In the genomic region with DNA sequence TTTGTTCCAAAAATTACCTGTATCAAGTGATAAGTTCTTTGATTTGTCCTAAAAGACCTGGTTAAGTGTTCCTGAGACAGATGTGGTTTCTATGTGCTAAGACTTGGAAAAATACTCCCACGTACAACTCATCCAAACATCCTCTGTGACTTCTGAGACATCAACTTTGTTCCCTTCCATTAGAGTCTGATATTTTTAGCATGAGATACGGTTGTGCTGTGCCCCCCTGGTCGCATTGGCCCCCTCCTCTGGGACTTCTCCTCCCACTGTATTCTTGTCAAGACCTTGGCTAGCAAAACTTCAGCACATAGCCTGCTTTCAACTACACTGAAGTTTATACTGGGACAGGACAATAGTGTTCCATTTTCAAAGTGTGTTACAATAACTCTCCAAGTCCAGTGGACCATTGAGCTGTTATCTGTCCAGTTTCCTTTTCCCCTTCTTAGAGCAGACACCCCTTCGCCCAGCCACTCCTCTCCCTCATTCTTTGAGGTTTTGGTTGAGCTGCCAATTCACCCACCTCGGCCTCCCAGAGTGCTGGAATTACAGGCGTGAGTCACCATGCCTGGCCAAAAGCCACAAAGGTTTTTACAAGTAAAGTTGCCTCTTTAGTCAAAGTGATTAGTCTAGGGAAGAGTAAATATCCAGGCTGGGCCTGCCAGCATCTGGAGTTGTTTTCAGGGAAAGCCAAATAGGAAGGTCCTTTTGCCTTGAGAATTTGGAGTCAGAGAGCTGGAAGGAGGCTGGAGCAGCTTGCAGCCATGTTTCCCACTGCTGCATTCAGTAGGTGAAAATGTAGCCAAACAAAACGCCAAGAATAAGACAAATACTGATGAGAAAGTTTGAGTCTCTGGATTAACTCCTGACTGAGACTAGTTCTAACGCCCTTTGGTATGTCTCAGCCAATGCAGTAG, we compare ENCODE assay signal across 9 cellular contexts. TPM values are rescaled to one million over a fixed set of nuclear protein-coding genes. Genes with fewer than 3 reads are reported as not detected.
DNase-seq lines count a peak whose midpoint lies in the region; ATAC-seq and TF ChIP-seq lines count a peak whose summit lies in the region.
"Had no signal": no experiment of that assay in that cellular context is flagged by ENCODE, and none has a peak within 500 bp of the region (broad histone marks: within the 10 kb centered on the region; RNA-seq: fewer than 3 reads in every experiment).

No MANE protein-coding gene starts in this region.

- peak overlapping the region; percentile 81 for H3K4me3 Mint-ChIP-seq in HFFc6
- no peak overlapping the region for H3K4me3 Mint-ChIP-seq in activated T-helper 1 cell treated with anti-CD3 and anti-CD28 coated beads, Interleukin-12 subunit alpha, Interleukin-12 subunit beta, Interleukin-2, Interleukin-4 antibody, amounts not matched to agents 30 ng/mL and 10 ng/mL and 1 ng/mL, durations not matched to agents 14 hours and 24 hours and 36 hours
- H3K4me3 Mint-ChIP-seq: activated B cell treated with CpG ODN at 0.5 μM for 24 hours had no signal

- no peak for TF ChIP-seq CTCF in HFFc6 (IDR thresholded peaks at IDR 0.05)
- no peak for TF ChIP-seq CTCF in gastroesophageal sphincter (IDR thresholded peaks at IDR 0.05)
- TF ChIP-seq CTCF in retinal pigment epithelial cell (conservative IDR thresholded peaks at IDR 0.05; ENCODE audit: low read depth, low read length) = no peak

- H3K27ac ChIP-seq in SJCRH30 (peak overlapping the region; percentile 44; the same call in 1 of the 2 replicates), gastroesophageal sphincter (peak overlapping the region in 3 of 4 donors; percentile 54 to 79 (median 62))

- intact Hi-C loops in activated T-helper 1 cell treated with anti-CD3 and anti-CD28 coated beads, Interleukin-12 subunit alpha, Interleukin-12 subunit beta, Interleukin-2, Interleukin-4 antibody, amounts not matched to agents 30 ng/mL and 10 ng/mL and 1 ng/mL, durations not matched to agents 14 hours and 24 hours and 36 hours (cut with micrococcal nuclease) = no loop called here

- H3K9me3 ChIP-seq in SJCRH30 (replicated peaks) (no peaks in the 10 kb centered on the region), gastroesophageal sphincter (no peaks in the 10 kb centered on the region)

- TF ChIP-seq POLR2A in gastroesophageal sphincter (IDR thresholded peaks at IDR 0.05) = no peak

- H3K4me3 ChIP-seq in SJCRH30 = peak overlapping the region; percentile 7; the same call in 1 of the 2 replicates
- H3K4me3 ChIP-seq in gastroesophageal sphincter = no peak overlapping the region
- no peak overlapping the region for H3K4me3 ChIP-seq in retinal pigment epithelial cell (ENCODE audit: low read length)

- DNase-seq in HFFc6 = peak; percentile 98
- peak; percentile 86 to 88 for DNase-seq in SJCRH30
- peak; percentile 87 for DNase-seq in retinal pigment epithelial cell (ENCODE audit: low read depth)
- DNase-seq in activated T-helper 1 cell treated with anti-CD3 and anti-CD28 coated beads, Interleukin-12 subunit alpha, Interleukin-12 subunit beta, Interleukin-2, Interleukin-4 antibody, amounts not matched to agents 30 ng/mL and 10 ng/mL and 1 ng/mL, durations not matched to agents 14 hours and 24 hours and 36 hours (ENCODE audit: low spot score) = no peak
- no peak for DNase-seq in SHP77 treated with DMSO at 0.1 percent for 48 hours (lab: John Stamatoyannopoulos, UW)
- DNase-seq: activated B cell treated with CpG ODN at 0.5 μM for 24 hours had no signal

- peaks cover 36% of the 10 kb centered on the region for H3K4me1 Mint-ChIP-seq in HFFc6 (ENCODE audit: low read depth)
- peaks cover 20% of the 10 kb centered on the region for H3K4me1 Mint-ChIP-seq in activated T-helper 1 cell treated with anti-CD3 and anti-CD28 coated beads, Interleukin-12 subunit alpha, Interleukin-12 subunit beta, Interleukin-2, Interleukin-4 antibody, amounts not matched to agents 30 ng/mL and 10 ng/mL and 1 ng/mL, durations not matched to agents 14 hours and 24 hours and 36 hours (ENCODE audit: low read depth)

- H3K27me3 ChIP-seq in SJCRH30 = no peaks in the 10 kb centered on the region
- H3K27me3 ChIP-seq in gastroesophageal sphincter = no peaks in the 10 kb centered on the region

- H3K4me1 ChIP-seq in SJCRH30 (peaks cover 20% of the 10 kb centered on the region; the same call in 1 of the 2 replicates), gastroesophageal sphincter (peaks cover 0 to 52% (median 4%) of the 10 kb centered on the region in 3 donors)

- H3K36me3 Mint-ChIP-seq in HFFc6 (ENCODE audit: low read depth) = no peaks in the 10 kb centered on the region
- no peaks in the 10 kb centered on the region for H3K36me3 Mint-ChIP-seq in activated T-helper 1 cell treated with anti-CD3 and anti-CD28 coated beads, Interleukin-12 subunit alpha, Interleukin-12 subunit beta, Interleukin-2, Interleukin-4 antibody, amounts not matched to agents 30 ng/mL and 10 ng/mL and 1 ng/mL, durations not matched to agents 14 hours and 24 hours and 36 hours (ENCODE audit: low read depth)

- WGBS in gastroesophageal sphincter (ENCODE audit: low coverage in 1 of 2), 2 donors = 11 to 23% methylated on average over 5 to 8 of the region's 8 CpGs

- H3K9me3 Mint-ChIP-seq in HFFc6 = no peaks in the 10 kb centered on the region
- H3K9me3 Mint-ChIP-seq in activated T-helper 1 cell treated with anti-CD3 and anti-CD28 coated beads, Interleukin-12 subunit alpha, Interleukin-12 subunit beta, Interleukin-2, Interleukin-4 antibody, amounts not matched to agents 30 ng/mL and 10 ng/mL and 1 ng/mL, durations not matched to agents 14 hours and 24 hours and 36 hours = no peaks in the 10 kb centered on the region
- H3K9me3 Mint-ChIP-seq: activated B cell treated with CpG ODN at 0.5 μM for 24 hours had no signal

- H3K27ac Mint-ChIP-seq in HFFc6 = peak overlapping the region; percentile 96
- no peak overlapping the region for H3K27ac Mint-ChIP-seq in activated T-helper 1 cell treated with anti-CD3 and anti-CD28 coated beads, Interleukin-12 subunit alpha, Interleukin-12 subunit beta, Interleukin-2, Interleukin-4 antibody, amounts not matched to agents 30 ng/mL and 10 ng/mL and 1 ng/mL, durations not matched to agents 14 hours and 24 hours and 36 hours

- H3K27me3 Mint-ChIP-seq in HFFc6 (ENCODE audit: insufficient read depth) = peaks cover 4% of the 10 kb centered on the region
- peaks cover 6% of the 10 kb centered on the region for H3K27me3 Mint-ChIP-seq in activated T-helper 1 cell treated with anti-CD3 and anti-CD28 coated beads, Interleukin-12 subunit alpha, Interleukin-12 subunit beta, Interleukin-2, Interleukin-4 antibody, amounts not matched to agents 30 ng/mL and 10 ng/mL and 1 ng/mL, durations not matched to agents 14 hours and 24 hours and 36 hours (ENCODE audit: insufficient read depth)
- H3K27me3 Mint-ChIP-seq: activated B cell treated with CpG ODN at 0.5 μM for 24 hours had no signal

- peak; percentile 87 for ATAC-seq in gastroesophageal sphincter
- ATAC-seq in GM21786 (IDR thresholded peaks at IDR 0.05; ENCODE audit: unreplicated experiment) = no peak
- ATAC-seq in HG02642 (IDR thresholded peaks at IDR 0.05; ENCODE audit: poor library complexity, unreplicated experiment) = no peak

- H3K36me3 ChIP-seq in SJCRH30 = no peaks in the 10 kb centered on the region
- H3K36me3 ChIP-seq in gastroesophageal sphincter = peaks cover 0 to 17% of the 10 kb centered on the region in 2 donors

- TF ChIP-seq EP300 in gastroesophageal sphincter (IDR thresholded peaks at IDR 0.05) = no peak

RNA-seq across cellular contexts. Expression of gene PDLIM1, which starts 17.8 kb away (rescaled TPM):
- total RNA-seq in HFFc6 (2021; fragmentation: NEBNext Ultra II Directional; extraction: Animal tissue kit (Norgen Biotek cat#: 25700)) = 100 to 1,000 TPM; 131 to 163 (median 154) TPM
- 5.7 and 6.3 TPM in 2 replicates for total RNA-seq in SJCRH30 (2014; rRNA removed; shearing (Covaris generic))
- 10 to 100 TPM; 25.4 to 74.1 (median 68.5) TPM for total RNA-seq in gastroesophageal sphincter
- 2.6 and 2.9 TPM in 2 replicates for total RNA-seq in activated T-helper 1 cell treated with anti-CD3 and anti-CD28 coated beads, Interleukin-12 subunit alpha, Interleukin-12 subunit beta, Interleukin-2, Interleukin-4 antibody, amounts not matched to agents 30 ng/mL and 10 ng/mL and 1 ng/mL, durations not matched to agents 14 hours and 24 hours and 36 hours

Comparison
In these comparisons a context has a peak if more than half of its experiments do, and no peak if none do; other contexts are left out.
1. DNase-seq: peak in HFFc6 (single experiment), SJCRH30 (2 of 2) and retinal pigment epithelial cell (single experiment); none in activated T-helper 1 cell treated with anti-CD3 and anti-CD28 coated beads, Interleukin-12 subunit alpha, Interleukin-12 subunit beta, Interleukin-2, Interleukin-4 antibody, amounts not matched to agents 30 ng/mL and 10 ng/mL and 1 ng/mL, durations not matched to agents 14 hours and 24 hours and 36 hours (single experiment) and SHP77 treated with DMSO at 0.1 percent for 48 hours (single experiment).